Comparison of ENCODE assay signal across 8 cellular contexts in the genomic region with DNA sequence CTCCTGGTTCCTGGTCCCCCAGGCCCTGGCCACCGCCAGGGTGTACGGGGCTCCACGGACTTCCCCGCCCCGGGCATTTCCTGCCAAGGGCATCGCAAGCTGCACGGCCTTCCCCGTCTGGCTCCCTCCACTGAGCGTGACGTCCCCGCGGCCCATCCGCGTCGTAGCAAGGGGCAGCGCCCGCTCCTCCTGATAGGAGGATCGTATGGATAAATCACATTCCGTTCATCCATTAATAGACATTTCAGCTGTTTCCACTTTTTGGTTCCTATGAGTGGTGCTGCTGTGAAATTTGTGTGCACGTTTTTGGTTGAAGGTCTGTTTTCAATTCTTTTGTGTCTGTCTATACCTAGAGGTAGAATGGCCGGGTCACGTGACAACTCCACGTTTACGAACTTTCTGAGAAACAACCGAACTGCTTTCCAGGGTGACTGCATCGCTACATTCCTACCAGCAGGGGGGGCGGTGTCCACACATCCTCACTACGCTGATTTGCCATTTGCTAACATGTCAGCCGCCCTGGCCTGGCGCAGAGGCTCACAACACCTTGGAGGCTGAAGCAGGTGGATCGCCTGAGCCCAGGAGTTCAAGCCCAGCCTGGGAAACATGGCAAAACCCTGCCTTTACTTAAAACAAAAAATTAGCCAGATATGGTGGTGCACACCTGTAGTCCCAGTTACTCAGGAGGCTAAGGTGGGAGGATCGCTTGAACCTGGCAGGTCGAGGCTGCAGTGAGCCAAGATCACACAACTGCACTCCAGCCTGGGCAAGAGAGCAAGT. TPM values are rescaled to one million over a fixed set of nuclear protein-coding genes. Genes with fewer than 3 reads are reported as not detected.
DNase-seq lines count a peak whose midpoint lies in the region; ATAC-seq and TF ChIP-seq lines count a peak whose summit lies in the region.

No MANE protein-coding gene starts in this region.

- H4K20me1 ChIP-seq in PC-3 (ENCODE audit: low read length): no peaks in the 10 kb centered on the region

- ATAC-seq in CD4-positive, alpha-beta T cell (ENCODE audit: poor library complexity): peak; percentile 77
- ATAC-seq in HG03175 (IDR thresholded peaks at IDR 0.05; ENCODE audit: unreplicated experiment): peak; percentile 38
- ATAC-seq in PC-3: peak; percentile 81
- peak; percentile 75 for ATAC-seq in stimulated activated naive CD8-positive, alpha-beta T cell treated with anti-CD3 and anti-CD28 coated beads, Interleukin-15, amount 100 ng/mL, for 72 hours
- ATAC-seq in GM19467 (IDR thresholded peaks at IDR 0.05; ENCODE audit: unreplicated experiment): no peak

- no peak overlapping the region for H3K4me3 ChIP-seq in PC-3 (ENCODE audit: low read length)
- no peak overlapping the region for H3K4me3 ChIP-seq in esophagus squamous epithelium

- intact Hi-C loops in CD4-positive, alpha-beta T cell (cut with DNase I, micrococcal nuclease): loop anchor here in 1 of 2 experiments (5.0 kb wide), 1 partner anchor 543 kb away; a partner anchor contains a TSS
- intact Hi-C loops in PC-3 (cut with micrococcal nuclease): no loop called here
- intact Hi-C loops in esophagus squamous epithelium (cut with DNase I): no loop called here

- no peaks in the 10 kb centered on the region for H3K27me3 ChIP-seq in CD4-positive, alpha-beta T cell (ENCODE audit: control insufficient read depth, insufficient read depth, low read length)
- H3K27me3 ChIP-seq in PC-3 (ENCODE audit: low read length) (no peaks in the 10 kb centered on the region), esophagus squamous epithelium (peaks cover 0 to 59% (median 0%) of the 10 kb centered on the region in 4 donors)

- WGBS in esophagus squamous epithelium, 2 donors: 49 to 50% methylated on average over 22 to 29 of the region's 33 CpGs

- no peaks in the 10 kb centered on the region for H3K9me3 Mint-ChIP-seq in CD4-positive, alpha-beta T cell
- no peaks in the 10 kb centered on the region for H3K9me3 Mint-ChIP-seq in nephron progenitor cell
- H3K9me3 Mint-ChIP-seq in stimulated activated naive CD8-positive, alpha-beta T cell treated with anti-CD3 and anti-CD28 coated beads, Interleukin-15, amount 100 ng/mL, for 72 hours: no peaks in the 10 kb centered on the region

- H3K4me1 Mint-ChIP-seq in CD4-positive, alpha-beta T cell (ENCODE audit: low read depth): peaks cover 10% of the 10 kb centered on the region
- peaks cover 13% of the 10 kb centered on the region for H3K4me1 Mint-ChIP-seq in nephron progenitor cell
- H3K4me1 Mint-ChIP-seq in stimulated activated naive CD8-positive, alpha-beta T cell treated with anti-CD3 and anti-CD28 coated beads, Interleukin-15, amount 100 ng/mL, for 72 hours: peaks cover 27% of the 10 kb centered on the region

- DNase-seq in CD4-positive, alpha-beta T cell: peak; percentile 59 to 77 (median 70)
- DNase-seq in PC-3 (peak; percentile 79), activated T-cell treated with anti-CD3 and anti-CD28 coated beads for 4 hours (peak; percentile 63), esophagus squamous epithelium (lab: John Stamatoyannopoulos, UW) (no peak), nephron progenitor cell (peak; percentile 84)
- DNase-seq in stimulated activated naive CD8-positive, alpha-beta T cell treated with anti-CD3 and anti-CD28 coated beads, Interleukin-15, amount 100 ng/mL, for 72 hours: peak; percentile 81 to 86

- no peak overlapping the region for H3K4me2 ChIP-seq in PC-3 (ENCODE audit: low read length)

- H3K27ac Mint-ChIP-seq in CD4-positive, alpha-beta T cell: peak overlapping the region; percentile 84
- no peak overlapping the region for H3K27ac Mint-ChIP-seq in nephron progenitor cell
- H3K27ac Mint-ChIP-seq in stimulated activated naive CD8-positive, alpha-beta T cell treated with anti-CD3 and anti-CD28 coated beads, Interleukin-15, amount 100 ng/mL, for 72 hours: peak overlapping the region; percentile 71 to 86

- no peak for TF ChIP-seq POLR2A in esophagus squamous epithelium (IDR thresholded peaks at IDR 0.05)

- H3K27me3 Mint-ChIP-seq in CD4-positive, alpha-beta T cell: peaks cover 6% of the 10 kb centered on the region
- no peaks in the 10 kb centered on the region for H3K27me3 Mint-ChIP-seq in nephron progenitor cell (ENCODE audit: low read depth, poor library complexity)
- H3K27me3 Mint-ChIP-seq in stimulated activated naive CD8-positive, alpha-beta T cell treated with anti-CD3 and anti-CD28 coated beads, Interleukin-15, amount 100 ng/mL, for 72 hours: peaks cover 41% of the 10 kb centered on the region

- peak; percentile 84 for TF ChIP-seq CTCF in CD4-positive, alpha-beta T cell (IDR thresholded peaks at IDR 0.05)
- TF ChIP-seq CTCF in PC-3 (conservative IDR thresholded peaks at IDR 0.05; ENCODE audit: low read depth, low read length) (peak; percentile 90), esophagus squamous epithelium (IDR thresholded peaks at IDR 0.05) (peak; percentile 62 to 82 (median 72)), nephron progenitor cell (IDR thresholded peaks at IDR 0.05) (peak; percentile 94)

- H3F3A ChIP-seq in PC-3 (ENCODE audit: low read length, unreplicated experiment): no peaks in the 10 kb centered on the region

- no peaks in the 10 kb centered on the region for H3K79me2 ChIP-seq in PC-3 (ENCODE audit: low read length)

- H2AFZ ChIP-seq in PC-3 (ENCODE audit: low read length): 0 out of 2 replicates have a peak overlapping the region, but pooled peaks have one; percentile 31

- H3K4me3 Mint-ChIP-seq in CD4-positive, alpha-beta T cell: peak overlapping the region; percentile 20
- H3K4me3 Mint-ChIP-seq in nephron progenitor cell: no peak overlapping the region
- peak overlapping the region; percentile 71 to 75 for H3K4me3 Mint-ChIP-seq in stimulated activated naive CD8-positive, alpha-beta T cell treated with anti-CD3 and anti-CD28 coated beads, Interleukin-15, amount 100 ng/mL, for 72 hours

- no peak overlapping the region for H3K9ac ChIP-seq in PC-3 (ENCODE audit: low read length)

- no peaks in the 10 kb centered on the region for H3K9me3 ChIP-seq in CD4-positive, alpha-beta T cell (ENCODE audit: control insufficient read depth, low read length)
- H3K9me3 ChIP-seq in PC-3 (ENCODE audit: low read length) (no peaks in the 10 kb centered on the region), esophagus squamous epithelium (peaks cover 0 to 4% (median 0%) of the 10 kb centered on the region in 3 donors)

- POLR2A ChIA-PET in CD4-positive, alpha-beta T cell (lab: Charles Lee): interaction anchor here (1.0 kb wide), 1 partner anchor 86 kb away, joined by 4 read pairs; a partner anchor contains a TSS
- POLR2A ChIA-PET in PC-3 (lab: Charles Lee; ENCODE audit: unreplicated experiment): no interaction called here

- H3K36me3 Mint-ChIP-seq in CD4-positive, alpha-beta T cell (ENCODE audit: low read depth): no peaks in the 10 kb centered on the region
- H3K36me3 Mint-ChIP-seq in nephron progenitor cell (ENCODE audit: low read depth): no peaks in the 10 kb centered on the region

- H3K36me3 ChIP-seq in PC-3 (ENCODE audit: low read depth, low read length): no peaks in the 10 kb centered on the region
- no peaks in the 10 kb centered on the region for H3K36me3 ChIP-seq in esophagus squamous epithelium

- H3K27ac ChIP-seq in CD4-positive, alpha-beta T cell (ENCODE audit: low read depth, low read length): peak overlapping the region; percentile 11
- no peak overlapping the region for H3K27ac ChIP-seq in PC-3 (ENCODE audit: low read length)
- no peak overlapping the region for H3K27ac ChIP-seq in esophagus squamous epithelium

- CTCF ChIA-PET in CD4-positive, alpha-beta T cell (lab: Charles Lee): no interaction called here
- CTCF ChIA-PET in PC-3 (lab: Charles Lee): no interaction called here

- BruUV-seq in PC-3 (replicated peaks; lab: Mats Ljungman, UMichigan): no TSS peak

- no peaks in the 10 kb centered on the region for H3K9me2 ChIP-seq in PC-3 (replicated peaks; ENCODE audit: low read length)

- H3K4me1 ChIP-seq in PC-3 (ENCODE audit: insufficient read depth, low read length) (no peaks in the 10 kb centered on the region), esophagus squamous epithelium (no peaks in the 10 kb centered on the region)

RNA-seq across cellular contexts. Expression of a gene that starts 37.7 kb away (rescaled TPM):
- total RNA-seq in CD4-positive, alpha-beta T cell: not detected
- total RNA-seq in PC-3 (2014; rRNA removed) (not detected in 2 replicates), esophagus squamous epithelium (not detected)
